Comparison of ENCODE assay signal across 7 cellular contexts in genomic region chr7:23214423-23214822, GRCh38. TPM values are rescaled to one million over a fixed set of nuclear protein-coding genes. Genes with fewer than 3 reads are reported as not detected.
"Had no signal": no experiment of that assay in that cellular context is flagged by ENCODE, and none has a peak within 500 bp of the region (broad histone marks: within the 10 kb centered on the region; RNA-seq: fewer than 3 reads in every experiment).

No MANE protein-coding gene starts in this region.

- H3K9me3 Mint-ChIP-seq: H9, IgD-negative memory B cell had no signal

- H3K4me3 Mint-ChIP-seq: H9, IgD-negative memory B cell had no signal

- ATAC-seq: HepG2 had no signal

- H3K4me1 Mint-ChIP-seq: IgD-negative memory B cell had no signal

- H3K27ac Mint-ChIP-seq: H9, IgD-negative memory B cell had no signal

- H3K4me3 ChIP-seq: GM23248 had no signal

- DNase-seq: GM23248, H9, HCEC 1CT, KBM-7 had no signal

- H2AFZ ChIP-seq: GM23248 had no signal

- H3K27ac ChIP-seq: GM23248, HL-60 had no signal

RNA-seq across cellular contexts. Expression of gene GPNMB, which starts 32.2 kb away (rescaled TPM):
- polyA plus RNA-seq: IgD-negative memory B cell had no signal
